In the genomic region with DNA sequence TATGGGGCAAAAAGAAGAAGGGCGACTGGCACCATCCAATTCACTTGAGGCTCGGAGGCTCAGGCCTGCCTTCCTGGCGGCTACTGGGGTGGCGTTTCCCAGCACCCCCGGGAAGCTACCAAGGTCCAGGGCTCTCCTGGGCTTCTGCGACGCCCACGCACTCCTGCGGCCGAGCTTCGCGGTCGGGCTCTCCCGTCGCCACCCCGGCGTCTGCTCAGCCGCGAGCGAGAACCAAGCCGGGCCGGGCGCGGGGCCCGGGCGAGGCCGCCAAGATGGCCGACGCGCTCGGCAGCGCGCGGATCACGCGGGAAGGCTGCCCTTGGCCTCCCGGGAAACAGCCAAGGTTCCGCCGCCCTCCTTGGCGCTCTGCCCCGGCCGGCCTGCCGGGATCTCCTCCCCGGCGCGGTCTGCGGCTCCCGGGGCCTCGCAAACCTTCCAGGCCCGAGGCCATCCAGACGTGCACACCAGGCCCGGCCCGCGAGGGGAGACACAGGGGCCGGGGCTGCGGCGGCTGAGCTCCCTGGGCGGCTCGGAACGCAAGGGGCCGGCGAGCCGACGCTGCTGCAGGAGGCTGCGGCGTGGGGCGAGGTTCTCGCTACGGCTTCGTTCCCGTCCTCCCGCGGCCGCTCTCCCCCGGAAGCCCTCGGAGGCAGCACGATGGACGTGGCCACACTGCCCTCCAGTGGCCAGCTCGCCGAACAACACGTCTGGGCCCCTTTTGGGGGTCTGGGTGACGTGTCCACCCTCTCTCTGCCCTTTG, we compare ENCODE assay signal across 1 cellular context.
TF ChIP-seq lines count a peak whose summit lies in the region.

No MANE protein-coding gene starts in this region.

TF ChIP-seq in HepG2, 621 proteins besides CTCF, POLR2A, EP300 and RAD21 (continued from another document and continues in another):
- TF ChIP-seq, protein P1, sequence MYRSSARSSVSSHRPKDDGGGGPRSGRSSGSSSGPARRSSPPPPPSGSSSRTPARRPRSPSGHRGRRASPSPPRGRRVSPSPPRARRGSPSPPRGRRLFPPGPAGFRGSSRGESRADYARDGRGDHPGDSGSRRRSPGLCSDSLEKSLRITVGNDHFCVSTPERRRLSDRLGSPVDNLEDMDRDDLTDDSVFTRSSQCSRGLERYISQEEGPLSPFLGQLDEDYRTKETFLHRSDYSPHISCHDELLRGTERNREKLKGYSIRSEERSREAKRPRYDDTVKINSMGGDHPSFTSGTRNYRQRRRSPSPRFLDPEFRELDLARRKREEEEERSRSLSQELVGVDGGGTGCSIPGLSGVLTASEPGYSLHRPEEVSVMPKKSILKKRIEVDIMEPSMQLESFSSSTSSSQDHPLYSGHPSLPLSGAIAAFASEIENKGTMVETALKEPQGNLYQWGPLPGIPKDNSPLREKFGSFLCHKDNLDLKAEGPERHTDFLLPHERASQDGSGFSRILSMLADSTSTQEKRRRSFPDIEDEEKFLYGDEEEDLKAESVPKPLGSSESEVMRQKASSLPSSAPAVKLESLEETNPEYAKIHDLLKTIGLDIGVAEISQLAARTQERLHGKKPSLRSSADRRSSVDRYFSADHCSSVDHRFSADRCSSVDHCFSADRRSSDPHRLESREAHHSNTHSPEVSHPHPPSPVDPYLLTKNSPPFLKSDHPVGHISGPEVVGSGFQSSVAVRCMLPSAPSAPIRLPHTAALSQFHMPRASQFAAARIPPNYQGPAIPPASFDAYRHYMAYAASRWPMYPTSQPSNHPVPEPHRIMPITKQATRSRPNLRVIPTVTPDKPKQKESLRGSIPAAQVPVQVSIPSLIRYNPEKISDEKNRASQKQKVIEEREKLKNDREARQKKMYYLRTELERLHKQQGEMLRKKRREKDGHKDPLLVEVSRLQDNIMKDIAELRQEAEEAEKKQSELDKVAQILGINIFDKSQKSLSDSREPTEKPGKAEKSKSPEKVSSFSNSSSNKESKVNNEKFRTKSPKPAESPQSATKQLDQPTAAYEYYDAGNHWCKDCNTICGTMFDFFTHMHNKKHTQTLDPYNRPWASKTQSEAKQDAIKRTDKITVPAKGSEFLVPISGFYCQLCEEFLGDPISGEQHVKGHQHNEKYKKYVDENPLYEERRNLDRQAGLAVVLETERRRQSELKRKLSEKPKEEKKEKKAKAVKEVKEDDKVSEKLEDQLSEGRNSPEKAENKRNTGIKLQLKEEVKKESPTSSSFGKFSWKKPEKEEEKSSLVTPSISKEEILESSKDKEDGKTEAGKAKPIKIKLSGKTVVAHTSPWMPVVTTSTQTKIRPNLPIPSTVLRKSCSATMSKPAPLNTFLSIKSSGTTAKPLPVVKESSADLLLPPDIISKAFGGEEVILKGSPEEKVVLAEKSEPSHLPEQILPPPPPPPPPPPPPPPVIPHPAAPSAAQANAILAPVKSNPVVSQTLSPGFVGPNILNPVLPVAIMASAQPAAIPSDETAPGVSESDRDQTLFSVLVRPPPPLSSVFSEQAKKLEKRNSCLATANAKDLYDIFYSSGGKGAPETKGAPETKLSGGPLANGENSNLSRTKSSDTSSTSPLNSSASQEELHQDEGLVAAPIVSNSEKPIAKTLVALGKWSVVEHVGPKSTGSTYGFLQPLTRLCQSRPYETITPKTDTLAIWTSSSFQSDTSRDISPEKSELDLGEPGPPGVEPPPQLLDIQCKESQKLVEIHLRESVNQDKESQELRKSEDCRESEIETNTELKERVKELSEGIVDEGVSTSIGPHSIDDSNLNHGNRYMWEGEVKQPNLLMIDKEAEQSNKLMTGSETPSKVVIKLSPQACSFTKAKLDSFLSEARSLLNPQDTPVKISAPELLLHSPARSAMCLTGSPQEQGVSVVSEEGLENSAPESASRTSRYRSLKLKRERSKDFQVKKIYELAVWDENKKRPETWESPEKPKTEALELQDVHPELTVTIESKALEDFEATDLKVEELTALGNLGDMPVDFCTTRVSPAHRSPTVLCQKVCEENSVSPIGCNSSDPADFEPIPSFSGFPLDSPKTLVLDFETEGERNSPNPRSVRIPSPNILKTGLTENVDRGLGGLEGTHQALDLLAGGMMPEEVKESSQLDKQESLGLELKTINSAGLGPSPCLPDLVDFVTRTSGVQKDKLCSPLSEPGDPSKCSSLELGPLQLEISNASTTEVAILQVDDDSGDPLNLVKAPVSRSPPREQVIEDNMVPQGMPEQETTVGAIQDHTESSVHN (CRISPR knock-in tag; IDR thresholded peaks at IDR 0.05) = no peak
- peak; percentile 97 for TF ChIP-seq KDM3A (CRISPR knock-in tag; IDR thresholded peaks at IDR 0.05; ENCODE audit: low read depth)
- peak; percentile 93 for TF ChIP-seq REPIN1 (CRISPR knock-in tag; IDR thresholded peaks at IDR 0.05; ENCODE audit: borderline replicate concordance, low read depth)
- TF ChIP-seq RFXAP (CRISPR knock-in tag; IDR thresholded peaks at IDR 0.05; ENCODE audit: borderline replicate concordance) = peak; percentile 46; the same call in 1 of the 2 replicates
- TF ChIP-seq, protein P2, sequence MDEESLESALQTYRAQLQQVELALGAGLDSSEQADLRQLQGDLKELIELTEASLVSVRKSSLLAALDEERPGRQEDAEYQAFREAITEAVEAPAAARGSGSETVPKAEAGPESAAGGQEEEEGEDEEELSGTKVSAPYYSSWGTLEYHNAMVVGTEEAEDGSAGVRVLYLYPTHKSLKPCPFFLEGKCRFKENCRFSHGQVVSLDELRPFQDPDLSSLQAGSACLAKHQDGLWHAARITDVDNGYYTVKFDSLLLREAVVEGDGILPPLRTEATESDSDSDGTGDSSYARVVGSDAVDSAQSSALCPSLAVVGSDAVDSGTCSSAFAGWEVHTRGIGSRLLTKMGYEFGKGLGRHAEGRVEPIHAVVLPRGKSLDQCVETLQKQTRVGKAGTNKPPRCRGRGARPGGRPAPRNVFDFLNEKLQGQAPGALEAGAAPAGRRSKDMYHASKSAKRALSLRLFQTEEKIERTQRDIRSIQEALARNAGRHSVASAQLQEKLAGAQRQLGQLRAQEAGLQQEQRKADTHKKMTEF (CRISPR knock-in tag; IDR thresholded peaks at IDR 0.05) = peak; percentile 62; the same call in 1 of the 2 replicates
- TF ChIP-seq, protein P3, sequence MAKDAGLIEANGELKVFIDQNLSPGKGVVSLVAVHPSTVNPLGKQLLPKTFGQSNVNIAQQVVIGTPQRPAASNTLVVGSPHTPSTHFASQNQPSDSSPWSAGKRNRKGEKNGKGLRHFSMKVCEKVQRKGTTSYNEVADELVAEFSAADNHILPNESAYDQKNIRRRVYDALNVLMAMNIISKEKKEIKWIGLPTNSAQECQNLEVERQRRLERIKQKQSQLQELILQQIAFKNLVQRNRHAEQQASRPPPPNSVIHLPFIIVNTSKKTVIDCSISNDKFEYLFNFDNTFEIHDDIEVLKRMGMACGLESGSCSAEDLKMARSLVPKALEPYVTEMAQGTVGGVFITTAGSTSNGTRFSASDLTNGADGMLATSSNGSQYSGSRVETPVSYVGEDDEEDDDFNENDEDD (CRISPR knock-in tag; IDR thresholded peaks at IDR 0.05; ENCODE audit: borderline replicate concordance) = peak; percentile 65; the same call in 1 of the 2 replicates
- peak; percentile 51; the same call in 1 of the 2 replicates for TF ChIP-seq RXRA (CRISPR knock-in tag; IDR thresholded peaks at IDR 0.05)
- TF ChIP-seq MED1 (CRISPR knock-in tag; IDR thresholded peaks at IDR 0.05) = peak; percentile 52; the same call in 1 of the 2 replicates
- TF ChIP-seq ZNF713 (CRISPR knock-in tag; IDR thresholded peaks at IDR 0.05) = 0 out of 2 replicates have a peak, but pooled peaks have one; percentile 32
- TF ChIP-seq TGIF2 (CRISPR knock-in tag; IDR thresholded peaks at IDR 0.05) = 0 out of 2 replicates have a peak, but pooled peaks have one; percentile 19
- TF ChIP-seq, protein P4, sequence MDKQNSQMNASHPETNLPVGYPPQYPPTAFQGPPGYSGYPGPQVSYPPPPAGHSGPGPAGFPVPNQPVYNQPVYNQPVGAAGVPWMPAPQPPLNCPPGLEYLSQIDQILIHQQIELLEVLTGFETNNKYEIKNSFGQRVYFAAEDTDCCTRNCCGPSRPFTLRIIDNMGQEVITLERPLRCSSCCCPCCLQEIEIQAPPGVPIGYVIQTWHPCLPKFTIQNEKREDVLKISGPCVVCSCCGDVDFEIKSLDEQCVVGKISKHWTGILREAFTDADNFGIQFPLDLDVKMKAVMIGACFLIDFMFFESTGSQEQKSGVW (CRISPR knock-in tag; IDR thresholded peaks at IDR 0.05; ENCODE audit: borderline replicate concordance) = no peak
- 0 out of 2 replicates have a peak, but pooled peaks have one; percentile 27 for TF ChIP-seq JUND (CRISPR knock-in tag; IDR thresholded peaks at IDR 0.05)
- TF ChIP-seq SNRNP70 (IDR thresholded peaks at IDR 0.05; ENCODE audit: low read depth, low read length) = no peak
- TF ChIP-seq ZNF34 (CRISPR knock-in tag; IDR thresholded peaks at IDR 0.05; ENCODE audit: borderline replicate concordance) = no peak
- TF ChIP-seq SOX13 (IDR thresholded peaks at IDR 0.05) = no peak
- peak in 1 of 2 experiments; percentile 53; a peak in 1 of 4 replicates for TF ChIP-seq SOX13 (CRISPR knock-in tag; conservative IDR thresholded peaks at IDR 0.05 in 1 of 2, IDR thresholded peaks at IDR 0.05 in 1 of 2)
- TF ChIP-seq MEIS2 (CRISPR knock-in tag; IDR thresholded peaks at IDR 0.05) = peak; percentile 55; the same call in 1 of the 2 replicates
- no peak for TF ChIP-seq NFATC3 (CRISPR knock-in tag; IDR thresholded peaks at IDR 0.05)
- peak; percentile 67 for TF ChIP-seq SKI (IDR thresholded peaks at IDR 0.05; ENCODE audit: partially characterized antibody)
- TF ChIP-seq ZNF484 (CRISPR knock-in tag; IDR thresholded peaks at IDR 0.05; ENCODE audit: borderline replicate concordance, low read depth) = no peak
- no peak for TF ChIP-seq SCMH1 (CRISPR knock-in tag; IDR thresholded peaks at IDR 0.05; ENCODE audit: borderline replicate concordance)
- TF ChIP-seq ZNF430 (CRISPR knock-in tag; IDR thresholded peaks at IDR 0.05) = no peak
- TF ChIP-seq, protein P5, sequence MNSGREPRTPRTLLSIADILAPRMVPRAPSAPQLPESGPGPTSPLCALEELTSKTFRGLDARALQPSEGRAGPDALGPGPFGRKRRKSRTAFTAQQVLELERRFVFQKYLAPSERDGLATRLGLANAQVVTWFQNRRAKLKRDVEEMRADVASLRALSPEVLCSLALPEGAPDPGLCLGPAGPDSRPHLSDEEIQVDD (CRISPR knock-in tag; IDR thresholded peaks at IDR 0.05; ENCODE audit: borderline replicate concordance) = 0 out of 2 replicates have a peak, but pooled peaks have one; percentile 31
- TF ChIP-seq SALL1 (CRISPR knock-in tag; IDR thresholded peaks at IDR 0.05) = peak; percentile 85
- TF ChIP-seq ZNF556 (CRISPR knock-in tag; IDR thresholded peaks at IDR 0.05; ENCODE audit: borderline replicate concordance) = no peak
- TF ChIP-seq, protein P6, sequence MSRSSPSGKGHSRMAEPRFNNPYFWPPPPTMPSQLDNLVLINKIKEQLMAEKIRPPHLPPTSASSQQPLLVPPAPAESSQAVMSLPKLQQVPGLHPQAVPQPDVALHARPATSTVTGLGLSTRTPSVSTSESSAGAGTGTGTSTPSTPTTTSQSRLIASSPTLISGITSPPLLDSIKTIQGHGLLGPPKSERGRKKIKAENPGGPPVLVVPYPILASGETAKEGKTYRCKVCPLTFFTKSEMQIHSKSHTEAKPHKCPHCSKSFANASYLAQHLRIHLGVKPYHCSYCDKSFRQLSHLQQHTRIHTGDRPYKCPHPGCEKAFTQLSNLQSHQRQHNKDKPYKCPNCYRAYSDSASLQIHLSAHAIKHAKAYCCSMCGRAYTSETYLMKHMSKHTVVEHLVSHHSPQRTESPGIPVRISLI (CRISPR knock-in tag; IDR thresholded peaks at IDR 0.05; ENCODE audit: borderline replicate concordance) = peak; percentile 18; the same call in 1 of the 2 replicates
- peak; percentile 72; the same call in 1 of the 2 replicates for TF ChIP-seq BRD4 (CRISPR knock-in tag; IDR thresholded peaks at IDR 0.05)
- no peak for TF ChIP-seq MXI1 (IDR thresholded peaks at IDR 0.05; ENCODE audit: borderline replicate concordance, low read depth, low read length)
- 0 out of 2 replicates have a peak, but pooled peaks have one; percentile 59 for TF ChIP-seq ELF3 (CRISPR knock-in tag; IDR thresholded peaks at IDR 0.05)
- peak; percentile 78; the same call in 1 of the 2 replicates for TF ChIP-seq ZNF83 (CRISPR knock-in tag; IDR thresholded peaks at IDR 0.05; ENCODE audit: borderline replicate concordance)
- TF ChIP-seq NRL (CRISPR knock-in tag; IDR thresholded peaks at IDR 0.05; ENCODE audit: borderline replicate concordance) = no peak; the same call in 1 of the 2 replicates
- no peak for TF ChIP-seq ZC3H4 (CRISPR knock-in tag; IDR thresholded peaks at IDR 0.05; ENCODE audit: borderline replicate concordance)
- TF ChIP-seq, protein P7, sequence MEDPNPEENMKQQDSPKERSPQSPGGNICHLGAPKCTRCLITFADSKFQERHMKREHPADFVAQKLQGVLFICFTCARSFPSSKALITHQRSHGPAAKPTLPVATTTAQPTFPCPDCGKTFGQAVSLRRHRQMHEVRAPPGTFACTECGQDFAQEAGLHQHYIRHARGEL (CRISPR knock-in tag; IDR thresholded peaks at IDR 0.05) = no peak
- TF ChIP-seq ZFP37 (CRISPR knock-in tag; IDR thresholded peaks at IDR 0.05; ENCODE audit: borderline replicate concordance) = no peak
- TF ChIP-seq, protein P8, sequence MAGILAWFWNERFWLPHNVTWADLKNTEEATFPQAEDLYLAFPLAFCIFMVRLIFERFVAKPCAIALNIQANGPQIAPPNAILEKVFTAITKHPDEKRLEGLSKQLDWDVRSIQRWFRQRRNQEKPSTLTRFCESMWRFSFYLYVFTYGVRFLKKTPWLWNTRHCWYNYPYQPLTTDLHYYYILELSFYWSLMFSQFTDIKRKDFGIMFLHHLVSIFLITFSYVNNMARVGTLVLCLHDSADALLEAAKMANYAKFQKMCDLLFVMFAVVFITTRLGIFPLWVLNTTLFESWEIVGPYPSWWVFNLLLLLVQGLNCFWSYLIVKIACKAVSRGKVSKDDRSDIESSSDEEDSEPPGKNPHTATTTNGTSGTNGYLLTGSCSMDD (CRISPR knock-in tag; IDR thresholded peaks at IDR 0.05) = no peak
- 0 out of 2 replicates have a peak, but pooled peaks have one; percentile 38 for TF ChIP-seq GATAD1 (CRISPR knock-in tag; IDR thresholded peaks at IDR 0.05)
- 0 out of 2 replicates have a peak, but pooled peaks have one; percentile 61 for TF ChIP-seq KMT2B (CRISPR knock-in tag; IDR thresholded peaks at IDR 0.05)
- peak; percentile 72; the same call in 1 of the 2 replicates for TF ChIP-seq CCDC6 (CRISPR knock-in tag; IDR thresholded peaks at IDR 0.05)
- TF ChIP-seq CHCHD3 (CRISPR knock-in tag; IDR thresholded peaks at IDR 0.05) = no peak
- TF ChIP-seq, protein P9, sequence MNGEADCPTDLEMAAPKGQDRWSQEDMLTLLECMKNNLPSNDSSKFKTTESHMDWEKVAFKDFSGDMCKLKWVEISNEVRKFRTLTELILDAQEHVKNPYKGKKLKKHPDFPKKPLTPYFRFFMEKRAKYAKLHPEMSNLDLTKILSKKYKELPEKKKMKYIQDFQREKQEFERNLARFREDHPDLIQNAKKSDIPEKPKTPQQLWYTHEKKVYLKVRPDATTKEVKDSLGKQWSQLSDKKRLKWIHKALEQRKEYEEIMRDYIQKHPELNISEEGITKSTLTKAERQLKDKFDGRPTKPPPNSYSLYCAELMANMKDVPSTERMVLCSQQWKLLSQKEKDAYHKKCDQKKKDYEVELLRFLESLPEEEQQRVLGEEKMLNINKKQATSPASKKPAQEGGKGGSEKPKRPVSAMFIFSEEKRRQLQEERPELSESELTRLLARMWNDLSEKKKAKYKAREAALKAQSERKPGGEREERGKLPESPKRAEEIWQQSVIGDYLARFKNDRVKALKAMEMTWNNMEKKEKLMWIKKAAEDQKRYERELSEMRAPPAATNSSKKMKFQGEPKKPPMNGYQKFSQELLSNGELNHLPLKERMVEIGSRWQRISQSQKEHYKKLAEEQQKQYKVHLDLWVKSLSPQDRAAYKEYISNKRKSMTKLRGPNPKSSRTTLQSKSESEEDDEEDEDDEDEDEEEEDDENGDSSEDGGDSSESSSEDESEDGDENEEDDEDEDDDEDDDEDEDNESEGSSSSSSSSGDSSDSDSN (CRISPR knock-in tag; IDR thresholded peaks at IDR 0.05) = peak; percentile 95
